ENCODE assay signal across 21 cellular contexts in genomic region chr6:146224449-146224848, GRCh38.
"Had no signal": no experiment of that assay in that cellular context is flagged by ENCODE, and none has a peak within 500 bp of the region (broad histone marks: within the 10 kb centered on the region; RNA-seq: fewer than 3 reads in every experiment).

No MANE protein-coding gene starts in this region.

- H3K9me3 ChIP-seq: SK-N-SH had no signal

- H3K27ac ChIP-seq: RWPE1 had no signal

- DNase-seq: KBM-7, MV-4-11, NCI-H1048, NCI-H1105, NCI-H1417, NCI-H146, NCI-H1694 treated with DMSO at 0.1 percent for 48 hours, NCI-H1930, NCI-H2081, NCI-H2107, NCI-H2227 treated with DMSO at 0.1 percent for 48 hours, NCI-H446, NCI-H510A, NCI-H524 treated with DMSO at 0.1 percent for 48 hours, NCI-H69, NCI-H774, PC-3, SHP77, SK-N-SH had no signal

- ATAC-seq: Panc1, PC-3 had no signal
